In the genomic region with DNA sequence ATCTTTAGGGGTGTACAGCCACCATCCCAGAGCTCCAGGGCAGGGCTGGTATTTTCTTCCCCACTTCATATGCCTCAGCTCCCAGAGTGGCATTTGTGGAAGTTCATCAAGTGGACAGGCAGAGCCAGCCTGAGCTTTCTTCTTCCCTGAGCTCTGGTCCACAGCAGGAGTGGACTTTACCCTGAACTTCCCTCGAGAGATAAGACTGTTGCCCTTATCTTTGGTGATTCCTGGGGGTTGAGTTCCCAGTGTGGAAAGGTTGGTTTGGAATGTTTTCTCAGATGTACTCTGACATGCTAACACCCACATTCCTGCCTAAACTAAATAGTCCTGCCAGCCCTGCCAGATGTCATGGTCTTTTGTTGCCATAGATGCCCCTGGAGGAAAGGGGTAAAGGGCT, we compare ENCODE assay signal across 17 cellular contexts.
A peak's percentile ranks its signal among the peaks of the same experiment; 100 is the strongest.
DNase-seq lines count a peak whose midpoint lies in the region; TF ChIP-seq lines count a peak whose summit lies in the region.
"Had no signal": no experiment of that assay in that cellular context is flagged by ENCODE, and none has a peak within 500 bp of the region (broad histone marks: within the 10 kb centered on the region; RNA-seq: fewer than 3 reads in every experiment).

No MANE protein-coding gene starts in this region.

- H3K36me3 Mint-ChIP-seq in activated T-helper 2 cell treated with anti-CD3 and anti-CD28 coated beads, Interferon-gamma antibody, Interleukin-2, Interleukin-4, amounts not matched to agents 10 μg/mL and 5 μg/mL and 100 μg/mL, durations not matched to agents 14 hours and 24 hours and 36 hours (ENCODE audit: low read depth) = no peaks in the 10 kb centered on the region

- H3K4me3 ChIP-seq in fibroblast of the aortic adventitia (ENCODE audit: low read depth, low read length) = no peak overlapping the region
- no peak overlapping the region for H3K4me3 ChIP-seq in mesodermal cell (ENCODE audit: extremely low read depth, insufficient read depth, low read length, poor library complexity, severe bottlenecking)
- no peak overlapping the region for H3K4me3 ChIP-seq in suprapubic skin
- H3K4me3 ChIP-seq: SJCRH30 had no signal

- no peak overlapping the region for H3K27ac Mint-ChIP-seq in activated T-helper 2 cell treated with anti-CD3 and anti-CD28 coated beads, Interferon-gamma antibody, Interleukin-2, Interleukin-4, amounts not matched to agents 10 μg/mL and 5 μg/mL and 100 μg/mL, durations not matched to agents 14 hours and 24 hours and 36 hours
- H3K27ac Mint-ChIP-seq: B cell; CD4-positive, alpha-beta T cell had no signal

- no peak overlapping the region for H3K4me3 Mint-ChIP-seq in activated T-helper 2 cell treated with anti-CD3 and anti-CD28 coated beads, Interferon-gamma antibody, Interleukin-2, Interleukin-4, amounts not matched to agents 10 μg/mL and 5 μg/mL and 100 μg/mL, durations not matched to agents 14 hours and 24 hours and 36 hours (ENCODE audit: low read depth)
- H3K4me3 Mint-ChIP-seq: B cell; CD4-positive, alpha-beta T cell had no signal

- H3K36me3 ChIP-seq in mesodermal cell (ENCODE audit: control insufficient read depth, insufficient read depth, low read length) (no peaks in the 10 kb centered on the region), suprapubic skin (no peaks in the 10 kb centered on the region)
- H3K36me3 ChIP-seq: SJCRH30 had no signal

- peaks cover 21% of the 10 kb centered on the region for H3K4me1 ChIP-seq in mesodermal cell (ENCODE audit: control insufficient read depth, insufficient read depth, low read length, poor library complexity, severe bottlenecking)
- peaks cover 14% of the 10 kb centered on the region for H3K4me1 ChIP-seq in suprapubic skin
- H3K4me1 ChIP-seq: SJCRH30 had no signal

- peaks cover 18% of the 10 kb centered on the region for H3K27me3 Mint-ChIP-seq in activated T-helper 2 cell treated with anti-CD3 and anti-CD28 coated beads, Interferon-gamma antibody, Interleukin-2, Interleukin-4, amounts not matched to agents 10 μg/mL and 5 μg/mL and 100 μg/mL, durations not matched to agents 14 hours and 24 hours and 36 hours (ENCODE audit: low read depth)
- H3K27me3 Mint-ChIP-seq: B cell had no signal

- H3K9me3 Mint-ChIP-seq in activated T-helper 2 cell treated with anti-CD3 and anti-CD28 coated beads, Interferon-gamma antibody, Interleukin-2, Interleukin-4, amounts not matched to agents 10 μg/mL and 5 μg/mL and 100 μg/mL, durations not matched to agents 14 hours and 24 hours and 36 hours = peaks cover 11% of the 10 kb centered on the region

- H3K27me3 ChIP-seq in suprapubic skin = no peaks in the 10 kb centered on the region
- H3K27me3 ChIP-seq: SJCRH30 had no signal

- no peaks in the 10 kb centered on the region for H3K4me1 Mint-ChIP-seq in activated T-helper 2 cell treated with anti-CD3 and anti-CD28 coated beads, Interferon-gamma antibody, Interleukin-2, Interleukin-4, amounts not matched to agents 10 μg/mL and 5 μg/mL and 100 μg/mL, durations not matched to agents 14 hours and 24 hours and 36 hours (ENCODE audit: low read depth)
- H3K4me1 Mint-ChIP-seq: B cell had no signal

- TF ChIP-seq CTCF in fibroblast of the aortic adventitia (IDR thresholded peaks at IDR 0.05; ENCODE audit: insufficient read depth, low read length) (no peak), suprapubic skin (IDR thresholded peaks at IDR 0.05) (no peak)

- no peak for TF ChIP-seq POLR2A in suprapubic skin (IDR thresholded peaks at IDR 0.05)

- intact Hi-C loops in activated T-helper 2 cell treated with anti-CD3 and anti-CD28 coated beads, Interferon-gamma antibody, Interleukin-2, Interleukin-4, amounts not matched to agents 10 μg/mL and 5 μg/mL and 100 μg/mL, durations not matched to agents 14 hours and 24 hours and 36 hours (cut with micrococcal nuclease) = no loop called here

- H3K9me3 ChIP-seq in mesodermal cell (ENCODE audit: control insufficient read depth, low read length) = no peaks in the 10 kb centered on the region
- no peaks in the 10 kb centered on the region for H3K9me3 ChIP-seq in suprapubic skin
- H3K9me3 ChIP-seq: SJCRH30 had no signal

- DNase-seq in amniotic epithelial cell (ENCODE audit: low read depth) (peak; percentile 9), fibroblast of the aortic adventitia (ENCODE audit: low read depth) (peak; percentile 12), suprapubic skin (ENCODE audit: low spot score in 2 of 2) (no peak), NCI-H1930 (lab: John Stamatoyannopoulos, UW) (no peak), NCI-H526 treated with DMSO at 0.1 percent for 48 hours (lab: John Stamatoyannopoulos, UW) (no peak)
- DNase-seq in activated T-helper 2 cell treated with anti-CD3 and anti-CD28 coated beads, Interferon-gamma antibody, Interleukin-2, Interleukin-4, amounts not matched to agents 10 μg/mL and 5 μg/mL and 100 μg/mL, durations not matched to agents 14 hours and 24 hours and 36 hours (ENCODE audit: low spot score) = no peak
- DNase-seq: CD4-positive, alpha-beta T cell; DMS79; HCEC 1CT; NCI-H1105 treated with DMSO at 0.1 percent for 48 hours; NCI-H187 treated with DMSO at 0.1 percent for 48 hours; NCI-H446 treated with DMSO at 0.1 percent for 48 hours; NCI-H748 treated with DMSO at 0.1 percent for 48 hours; RPMI8226; SJCRH30 had no signal

- H3K27ac ChIP-seq in mesodermal cell (ENCODE audit: low read depth, low read length, severe bottlenecking) (peak overlapping the region; percentile 32), suprapubic skin (peak overlapping the region; percentile 66)
- H3K27ac ChIP-seq: SJCRH30 had no signal

- no peak for TF ChIP-seq EP300 in suprapubic skin (IDR thresholded peaks at IDR 0.05)

- WGBS in mesodermal cell (ENCODE audit: insufficient coverage in 2 of 2), 2 experiments = 80% methylated on average over 1 of the region's 1 CpG; no CpG with 5 or more reads in 1 of the 2 experiments
- WGBS in suprapubic skin = 89% methylated on average over 1 of the region's 1 CpG

Comparison
In these comparisons a context has a peak if more than half of its experiments do, and no peak if none do; other contexts are left out.
1. DNase-seq: peak in amniotic epithelial cell (single experiment) and fibroblast of the aortic adventitia (single experiment); none in suprapubic skin (0 of 2), activated T-helper 2 cell treated with anti-CD3 and anti-CD28 coated beads, Interferon-gamma antibody, Interleukin-2, Interleukin-4, amounts not matched to agents 10 μg/mL and 5 μg/mL and 100 μg/mL, durations not matched to agents 14 hours and 24 hours and 36 hours (single experiment), NCI-H1930 (0 of 2) and NCI-H526 treated with DMSO at 0.1 percent for 48 hours (single experiment).